Comparison of ENCODE assay signal across 15 cellular contexts in genomic region chr11:45162916-45163879, GRCh38.
"Had no signal": no experiment of that assay in that cellular context is flagged by ENCODE, and none has a peak within 500 bp of the region (broad histone marks: within the 10 kb centered on the region; RNA-seq: fewer than 3 reads in every experiment).

No MANE protein-coding gene starts in this region.

- H3K27ac ChIP-seq: brain microvascular endothelial cell, esophagus squamous epithelium, hepatocyte, parathyroid adenoma, testis, upper lobe of left lung had no signal

- ATAC-seq: mucosa of descending colon; naive thymus-derived CD4-positive, alpha-beta T cell; WTC11 had no signal

- H3K9me3 ChIP-seq: esophagus squamous epithelium, mucosa of descending colon, stomach, testis, upper lobe of left lung had no signal

- H3K9ac ChIP-seq: parathyroid adenoma had no signal

- DNase-seq: activated naive CD4-positive, alpha-beta T cell treated with Interleukin-2 at 50 U/mL for 16 hours; brain microvascular endothelial cell; effector CD8-positive, alpha-beta T cell; esophagus squamous epithelium; mesenchymal stem cell; mucosa of descending colon; naive thymus-derived CD4-positive, alpha-beta T cell; stimulated activated CD4-positive, alpha-beta T cell treated with anti-CD3 and anti-CD28 coated beads, Interleukin-12 subunit alpha, Interleukin-12 subunit beta, amount 100 ng/mL, for 4 hours; stimulated activated CD4-positive, alpha-beta T cell treated with anti-CD3 and anti-CD28 coated beads, Interleukin-1b, Interleukin-23, amount 100 ng/mL, for 48 hours; stomach; testis; upper lobe of left lung had no signal

- H3K4me2 ChIP-seq: hepatocyte had no signal

- H3K27me3 ChIP-seq: brain microvascular endothelial cell, esophagus squamous epithelium, hepatocyte, stomach, testis, upper lobe of left lung had no signal

- H3K4me3 ChIP-seq: esophagus squamous epithelium, hepatocyte, mucosa of descending colon, stomach, testis, upper lobe of left lung had no signal

- H3K36me3 ChIP-seq: brain microvascular endothelial cell, esophagus squamous epithelium, stomach, upper lobe of left lung had no signal

- H2AFZ ChIP-seq: hepatocyte, parathyroid adenoma had no signal
